In the genomic region with DNA sequence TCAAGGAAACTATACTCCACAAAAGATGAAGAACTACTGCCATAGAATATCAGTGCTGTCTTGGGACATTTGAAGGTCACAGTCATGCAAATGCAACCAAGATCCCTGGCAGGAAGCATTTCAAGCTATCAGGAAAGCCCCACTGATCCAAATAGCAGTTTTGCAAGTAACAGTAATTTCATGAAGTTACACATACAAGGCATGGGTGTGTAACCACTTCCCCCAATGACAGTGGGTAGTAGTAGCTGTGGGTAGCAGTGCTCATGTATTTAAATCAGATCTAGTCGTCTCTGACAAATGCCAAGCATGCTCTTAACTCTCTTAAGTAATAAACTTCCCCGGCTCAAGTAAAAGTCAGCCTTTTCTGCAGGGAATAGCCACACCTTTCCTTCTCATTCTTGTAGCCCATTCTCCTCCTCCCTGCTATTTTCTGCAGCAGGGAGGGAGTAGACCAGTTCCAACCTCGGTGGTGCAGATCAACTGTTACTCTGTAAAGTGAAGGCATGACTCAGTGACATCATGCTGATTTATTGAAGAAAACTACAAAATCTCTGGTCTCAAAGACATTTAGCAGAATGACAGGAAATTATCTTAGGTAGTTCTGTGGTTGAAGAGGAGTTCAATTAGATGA, we compare ENCODE assay signal across 9 cellular contexts.
A peak's percentile ranks its signal among the peaks of the same experiment; 100 is the strongest.
DNase-seq lines count a peak whose midpoint lies in the region; ATAC-seq and TF ChIP-seq lines count a peak whose summit lies in the region.
"Had no signal": no experiment of that assay in that cellular context is flagged by ENCODE, and none has a peak within 500 bp of the region (broad histone marks: within the 10 kb centered on the region; RNA-seq: fewer than 3 reads in every experiment).

No MANE protein-coding gene starts in this region.

- no peak overlapping the region for H3K4me3 ChIP-seq in GM06990 (replicated peaks; ENCODE audit: low read depth, low read length)
- no peak overlapping the region for H3K4me3 ChIP-seq in fibroblast of villous mesenchyme (ENCODE audit: low read depth, low read length)
- no peak overlapping the region for H3K4me3 ChIP-seq in aorta (ENCODE audit: low read length in 2 of 2)

- TF ChIP-seq CTCF in GM06990 (IDR thresholded peaks at IDR 0.05; ENCODE audit: insufficient read depth, low read length, poor library complexity, severe bottlenecking) = no peak
- TF ChIP-seq CTCF in fibroblast of villous mesenchyme (IDR thresholded peaks at IDR 0.05; ENCODE audit: insufficient read depth, low read depth, low read length) = no peak

- H3K27ac ChIP-seq in aorta (ENCODE audit: low read depth in 1 of 2, low read length in 2 of 2) = no peak overlapping the region

- 8 to 12% methylated on average over 3 of the region's 3 CpGs for WGBS in aorta, 2 donors

- no peaks in the 10 kb centered on the region for H3K4me1 ChIP-seq in aorta (ENCODE audit: control insufficient read depth in 1 of 2, insufficient read depth in 2 of 2, low read length in 2 of 2)

- H3K9me3 ChIP-seq in aorta (ENCODE audit: control insufficient read depth, low read length) = no peaks in the 10 kb centered on the region

- H3K36me3 ChIP-seq in GM06990 (ENCODE audit: control insufficient read depth, insufficient read depth, low read length) (no peaks in the 10 kb centered on the region), aorta (ENCODE audit: control insufficient read depth in 1 of 2, insufficient read depth in 2 of 2, low read length in 1 of 2) (no peaks in the 10 kb centered on the region)

- intact Hi-C loops in aorta (cut with DNase I) = no loop called here

- DNase-seq in GM06990 (ENCODE audit: extremely low read depth, insufficient read length) = peak; percentile 30
- DNase-seq in fibroblast of villous mesenchyme (ENCODE audit: low read depth) = peak; percentile 64
- no peak for DNase-seq in activated naive CD4-positive, alpha-beta T cell treated with Interleukin-2 at 50 U/mL for 16 hours
- no peak for DNase-seq in HuH-7 (ENCODE audit: low spot score)
- no peak for DNase-seq in activated effector memory CD4-positive, alpha-beta T cell treated with anti-CD3 and anti-CD28 coated beads, Interleukin-2, amount 50 U/mL, for 16 hours
- no peak for DNase-seq in aorta
- DNase-seq: naive B cell had no signal

- ATAC-seq in GM21529 (IDR thresholded peaks at IDR 0.05; ENCODE audit: unreplicated experiment) = peak; percentile 90
- peak; percentile 86 for ATAC-seq in HG03571 (IDR thresholded peaks at IDR 0.05; ENCODE audit: unreplicated experiment)
- ATAC-seq in aorta (ENCODE audit: low FRiP score) = no peak

- H3K27me3 ChIP-seq in GM06990 (replicated peaks; ENCODE audit: control insufficient read depth, insufficient read depth, low read length) (no peaks in the 10 kb centered on the region), aorta (ENCODE audit: control insufficient read depth in 1 of 2, insufficient read depth in 2 of 2, low read length in 1 of 2) (no peaks in the 10 kb centered on the region)

Comparison
In these comparisons a context has a peak if more than half of its experiments do, and no peak if none do; other contexts are left out.
1. DNase-seq: peak in GM06990 (single experiment) and fibroblast of villous mesenchyme (single experiment); none in activated naive CD4-positive, alpha-beta T cell treated with Interleukin-2 at 50 U/mL for 16 hours (single experiment), HuH-7 (single experiment), activated effector memory CD4-positive, alpha-beta T cell treated with anti-CD3 and anti-CD28 coated beads, Interleukin-2, amount 50 U/mL, for 16 hours (single experiment) and aorta (0 of 2).